In the genomic region with DNA sequence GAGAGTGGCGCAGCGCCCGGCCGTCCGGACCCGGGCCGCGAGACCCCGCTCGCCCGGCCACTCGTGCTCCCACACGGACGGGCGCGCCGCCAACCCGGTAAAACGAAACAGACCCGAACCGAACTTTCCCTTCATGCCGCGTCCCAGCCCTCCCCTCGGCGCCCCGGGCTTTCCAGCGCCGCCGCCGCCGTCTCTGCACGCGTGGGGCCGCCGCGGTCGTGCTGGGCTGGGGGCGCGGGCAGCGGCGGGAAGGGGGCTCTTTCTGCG, we compare ENCODE assay signal across 8 cellular contexts. TPM values are rescaled to one million over a fixed set of nuclear protein-coding genes. Genes with fewer than 3 reads are reported as not detected.
A peak's percentile ranks its signal among the peaks of the same experiment; 100 is the strongest.
DNase-seq lines count a peak whose midpoint lies in the region; ATAC-seq and TF ChIP-seq lines count a peak whose summit lies in the region.

No MANE protein-coding gene starts in this region.

- peak; percentile 26 for ATAC-seq in GM19035 (IDR thresholded peaks at IDR 0.05; ENCODE audit: unreplicated experiment)

- peak overlapping the region; percentile 87 for H3K9ac ChIP-seq in NT2/D1 (ENCODE audit: insufficient read length, low read depth)
- H3K9ac ChIP-seq in rectal smooth muscle tissue (ENCODE audit: low read length), result peak overlapping the region; percentile 82

- DNase-seq in NT2/D1 (ENCODE audit: low read depth, low spot score) (no peak), fibroblast of pulmonary artery (ENCODE audit: low read depth) (no peak), glomerular visceral epithelial cell (ENCODE audit: extremely low spot score) (no peak), NCI-H1436 treated with DMSO at 0.1 percent for 48 hours (lab: John Stamatoyannopoulos, UW) (no peak), Ammon's horn (ENCODE audit: low spot score) (no peak)
- DNase-seq in activated CD4-positive, alpha-beta memory T cell treated with anti-CD3 and anti-CD28 coated beads, Interleukin-2, amount 10 ng/mL, durations not matched to agents 7 days and 5 days, result no peak

- no peak for TF ChIP-seq CTCF in fibroblast of pulmonary artery (IDR thresholded peaks at IDR 0.05; ENCODE audit: low read length, missing control alignments)

- no peaks in the 10 kb centered on the region for H3K36me3 Mint-ChIP-seq in activated CD4-positive, alpha-beta memory T cell treated with anti-CD3 and anti-CD28 coated beads, Interleukin-2, amount 10 ng/mL, durations not matched to agents 7 days and 5 days (ENCODE audit: low read depth)

- POLR2A ChIA-PET in activated CD4-positive, alpha-beta memory T cell treated with anti-CD3 and anti-CD28 coated beads, Interleukin-2, amount 10 ng/mL, durations not matched to agents 7 days and 5 days (lab: Charles Lee), result interaction anchor here (2.2 kb wide), 1 partner anchor 137 kb away, joined by 9 read pairs; a partner anchor contains a TSS

- no peak overlapping the region for H3K4me3 Mint-ChIP-seq in activated CD4-positive, alpha-beta memory T cell treated with anti-CD3 and anti-CD28 coated beads, Interleukin-2, amount 10 ng/mL, durations not matched to agents 7 days and 5 days

- CTCF ChIA-PET in activated CD4-positive, alpha-beta memory T cell treated with anti-CD3 and anti-CD28 coated beads, Interleukin-2, amount 10 ng/mL, durations not matched to agents 7 days and 5 days (lab: Charles Lee), result no interaction called here

- H3K27me3 ChIP-seq in NT2/D1 (ENCODE audit: insufficient read depth, insufficient read length), result no peaks in the 10 kb centered on the region
- H3K27me3 ChIP-seq in rectal smooth muscle tissue (ENCODE audit: control insufficient read depth, insufficient read depth, low read length), result no peaks in the 10 kb centered on the region

- H3K9me3 Mint-ChIP-seq in activated CD4-positive, alpha-beta memory T cell treated with anti-CD3 and anti-CD28 coated beads, Interleukin-2, amount 10 ng/mL, durations not matched to agents 7 days and 5 days, result no peaks in the 10 kb centered on the region

- peaks cover 12% of the 10 kb centered on the region for H3K4me1 Mint-ChIP-seq in activated CD4-positive, alpha-beta memory T cell treated with anti-CD3 and anti-CD28 coated beads, Interleukin-2, amount 10 ng/mL, durations not matched to agents 7 days and 5 days

- peak overlapping the region; percentile 65 for H3K4me3 ChIP-seq in NT2/D1 (ENCODE audit: insufficient read length, low read depth)
- H3K4me3 ChIP-seq in fibroblast of pulmonary artery (replicated peaks; ENCODE audit: low read depth, low read length), result peak overlapping the region; percentile 75
- H3K4me3 ChIP-seq in rectal smooth muscle tissue (ENCODE audit: low read length), result peak overlapping the region; percentile 90

- peaks cover 5% of the 10 kb centered on the region; the same call in 1 of the 2 replicates for H3K9me3 ChIP-seq in NT2/D1 (ENCODE audit: insufficient read depth, low read length)

- H3K36me3 ChIP-seq in NT2/D1 (ENCODE audit: insufficient read depth, insufficient read length, low read length) (no peaks in the 10 kb centered on the region), rectal smooth muscle tissue (ENCODE audit: control insufficient read depth, insufficient read depth, low read length) (no peaks in the 10 kb centered on the region)

- no peak overlapping the region for H3K27ac Mint-ChIP-seq in activated CD4-positive, alpha-beta memory T cell treated with anti-CD3 and anti-CD28 coated beads, Interleukin-2, amount 10 ng/mL, durations not matched to agents 7 days and 5 days

- H3K27ac ChIP-seq in rectal smooth muscle tissue (ENCODE audit: low read depth, low read length), result peak overlapping the region; percentile 88

- H3K27me3 Mint-ChIP-seq in activated CD4-positive, alpha-beta memory T cell treated with anti-CD3 and anti-CD28 coated beads, Interleukin-2, amount 10 ng/mL, durations not matched to agents 7 days and 5 days, result peaks cover 31% of the 10 kb centered on the region

- H3K4me1 ChIP-seq in NT2/D1 (ENCODE audit: insufficient read depth, insufficient read length), result no peaks in the 10 kb centered on the region
- H3K4me1 ChIP-seq in rectal smooth muscle tissue (ENCODE audit: control insufficient read depth, insufficient read depth, low read length), result peaks cover 6% of the 10 kb centered on the region

RNA-seq across cellular contexts. Expression of a gene that starts 0.2 kb away (rescaled TPM):
- total RNA-seq in activated CD4-positive, alpha-beta memory T cell treated with anti-CD3 and anti-CD28 coated beads, Interleukin-2, amount 10 ng/mL, durations not matched to agents 7 days and 5 days, result 1 to 10 TPM; 1.9 to 2.1 TPM
